1 cellular context compared by ENCODE assay signal in genomic region chr1:109882288-109883245, GRCh38.
TF ChIP-seq lines count a peak whose summit lies in the region.

No MANE protein-coding gene starts in this region.

TF ChIP-seq in H1, 55 proteins besides CTCF, POLR2A, EP300 and RAD21:
- TF ChIP-seq ASH2L (IDR thresholded peaks at IDR 0.05; ENCODE audit: low read length), result no peak
- TF ChIP-seq CHD1 (IDR thresholded peaks at IDR 0.05; ENCODE audit: low read depth, low read length), result no peak
- no peak for TF ChIP-seq KDM5A (IDR thresholded peaks at IDR 0.05; ENCODE audit: low read length)
- no peak for TF ChIP-seq CBX8 (IDR thresholded peaks at IDR 0.05; ENCODE audit: borderline replicate concordance, low read depth, low read length)
- TF ChIP-seq ATF3 (IDR thresholded peaks at IDR 0.05; ENCODE audit: insufficient read depth, low read depth, low read length), result no peak
- no peak for TF ChIP-seq RFX5 (IDR thresholded peaks at IDR 0.05; ENCODE audit: borderline replicate concordance, low read depth, low read length)
- no peak for TF ChIP-seq SUZ12 (IDR thresholded peaks at IDR 0.05; ENCODE audit: low read length)
- no peak for TF ChIP-seq YY1 (IDR thresholded peaks at IDR 0.05; ENCODE audit: low read depth, low read length)
- TF ChIP-seq CHD2 (IDR thresholded peaks at IDR 0.05; ENCODE audit: low read length), result no peak
- no peak for TF ChIP-seq BACH1 (IDR thresholded peaks at IDR 0.05; ENCODE audit: low read length)
- TF ChIP-seq TEAD4 (IDR thresholded peaks at IDR 0.05; ENCODE audit: low read depth, low read length), result no peak
- no peak for TF ChIP-seq NANOG (IDR thresholded peaks at IDR 0.05; ENCODE audit: insufficient read depth, low read depth, low read length, poor library complexity, severe bottlenecking)
- TF ChIP-seq, protein P1, sequence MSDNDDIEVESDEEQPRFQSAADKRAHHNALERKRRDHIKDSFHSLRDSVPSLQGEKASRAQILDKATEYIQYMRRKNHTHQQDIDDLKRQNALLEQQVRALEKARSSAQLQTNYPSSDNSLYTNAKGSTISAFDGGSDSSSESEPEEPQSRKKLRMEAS (IDR thresholded peaks at IDR 0.05), result no peak
- TF ChIP-seq, protein P2, sequence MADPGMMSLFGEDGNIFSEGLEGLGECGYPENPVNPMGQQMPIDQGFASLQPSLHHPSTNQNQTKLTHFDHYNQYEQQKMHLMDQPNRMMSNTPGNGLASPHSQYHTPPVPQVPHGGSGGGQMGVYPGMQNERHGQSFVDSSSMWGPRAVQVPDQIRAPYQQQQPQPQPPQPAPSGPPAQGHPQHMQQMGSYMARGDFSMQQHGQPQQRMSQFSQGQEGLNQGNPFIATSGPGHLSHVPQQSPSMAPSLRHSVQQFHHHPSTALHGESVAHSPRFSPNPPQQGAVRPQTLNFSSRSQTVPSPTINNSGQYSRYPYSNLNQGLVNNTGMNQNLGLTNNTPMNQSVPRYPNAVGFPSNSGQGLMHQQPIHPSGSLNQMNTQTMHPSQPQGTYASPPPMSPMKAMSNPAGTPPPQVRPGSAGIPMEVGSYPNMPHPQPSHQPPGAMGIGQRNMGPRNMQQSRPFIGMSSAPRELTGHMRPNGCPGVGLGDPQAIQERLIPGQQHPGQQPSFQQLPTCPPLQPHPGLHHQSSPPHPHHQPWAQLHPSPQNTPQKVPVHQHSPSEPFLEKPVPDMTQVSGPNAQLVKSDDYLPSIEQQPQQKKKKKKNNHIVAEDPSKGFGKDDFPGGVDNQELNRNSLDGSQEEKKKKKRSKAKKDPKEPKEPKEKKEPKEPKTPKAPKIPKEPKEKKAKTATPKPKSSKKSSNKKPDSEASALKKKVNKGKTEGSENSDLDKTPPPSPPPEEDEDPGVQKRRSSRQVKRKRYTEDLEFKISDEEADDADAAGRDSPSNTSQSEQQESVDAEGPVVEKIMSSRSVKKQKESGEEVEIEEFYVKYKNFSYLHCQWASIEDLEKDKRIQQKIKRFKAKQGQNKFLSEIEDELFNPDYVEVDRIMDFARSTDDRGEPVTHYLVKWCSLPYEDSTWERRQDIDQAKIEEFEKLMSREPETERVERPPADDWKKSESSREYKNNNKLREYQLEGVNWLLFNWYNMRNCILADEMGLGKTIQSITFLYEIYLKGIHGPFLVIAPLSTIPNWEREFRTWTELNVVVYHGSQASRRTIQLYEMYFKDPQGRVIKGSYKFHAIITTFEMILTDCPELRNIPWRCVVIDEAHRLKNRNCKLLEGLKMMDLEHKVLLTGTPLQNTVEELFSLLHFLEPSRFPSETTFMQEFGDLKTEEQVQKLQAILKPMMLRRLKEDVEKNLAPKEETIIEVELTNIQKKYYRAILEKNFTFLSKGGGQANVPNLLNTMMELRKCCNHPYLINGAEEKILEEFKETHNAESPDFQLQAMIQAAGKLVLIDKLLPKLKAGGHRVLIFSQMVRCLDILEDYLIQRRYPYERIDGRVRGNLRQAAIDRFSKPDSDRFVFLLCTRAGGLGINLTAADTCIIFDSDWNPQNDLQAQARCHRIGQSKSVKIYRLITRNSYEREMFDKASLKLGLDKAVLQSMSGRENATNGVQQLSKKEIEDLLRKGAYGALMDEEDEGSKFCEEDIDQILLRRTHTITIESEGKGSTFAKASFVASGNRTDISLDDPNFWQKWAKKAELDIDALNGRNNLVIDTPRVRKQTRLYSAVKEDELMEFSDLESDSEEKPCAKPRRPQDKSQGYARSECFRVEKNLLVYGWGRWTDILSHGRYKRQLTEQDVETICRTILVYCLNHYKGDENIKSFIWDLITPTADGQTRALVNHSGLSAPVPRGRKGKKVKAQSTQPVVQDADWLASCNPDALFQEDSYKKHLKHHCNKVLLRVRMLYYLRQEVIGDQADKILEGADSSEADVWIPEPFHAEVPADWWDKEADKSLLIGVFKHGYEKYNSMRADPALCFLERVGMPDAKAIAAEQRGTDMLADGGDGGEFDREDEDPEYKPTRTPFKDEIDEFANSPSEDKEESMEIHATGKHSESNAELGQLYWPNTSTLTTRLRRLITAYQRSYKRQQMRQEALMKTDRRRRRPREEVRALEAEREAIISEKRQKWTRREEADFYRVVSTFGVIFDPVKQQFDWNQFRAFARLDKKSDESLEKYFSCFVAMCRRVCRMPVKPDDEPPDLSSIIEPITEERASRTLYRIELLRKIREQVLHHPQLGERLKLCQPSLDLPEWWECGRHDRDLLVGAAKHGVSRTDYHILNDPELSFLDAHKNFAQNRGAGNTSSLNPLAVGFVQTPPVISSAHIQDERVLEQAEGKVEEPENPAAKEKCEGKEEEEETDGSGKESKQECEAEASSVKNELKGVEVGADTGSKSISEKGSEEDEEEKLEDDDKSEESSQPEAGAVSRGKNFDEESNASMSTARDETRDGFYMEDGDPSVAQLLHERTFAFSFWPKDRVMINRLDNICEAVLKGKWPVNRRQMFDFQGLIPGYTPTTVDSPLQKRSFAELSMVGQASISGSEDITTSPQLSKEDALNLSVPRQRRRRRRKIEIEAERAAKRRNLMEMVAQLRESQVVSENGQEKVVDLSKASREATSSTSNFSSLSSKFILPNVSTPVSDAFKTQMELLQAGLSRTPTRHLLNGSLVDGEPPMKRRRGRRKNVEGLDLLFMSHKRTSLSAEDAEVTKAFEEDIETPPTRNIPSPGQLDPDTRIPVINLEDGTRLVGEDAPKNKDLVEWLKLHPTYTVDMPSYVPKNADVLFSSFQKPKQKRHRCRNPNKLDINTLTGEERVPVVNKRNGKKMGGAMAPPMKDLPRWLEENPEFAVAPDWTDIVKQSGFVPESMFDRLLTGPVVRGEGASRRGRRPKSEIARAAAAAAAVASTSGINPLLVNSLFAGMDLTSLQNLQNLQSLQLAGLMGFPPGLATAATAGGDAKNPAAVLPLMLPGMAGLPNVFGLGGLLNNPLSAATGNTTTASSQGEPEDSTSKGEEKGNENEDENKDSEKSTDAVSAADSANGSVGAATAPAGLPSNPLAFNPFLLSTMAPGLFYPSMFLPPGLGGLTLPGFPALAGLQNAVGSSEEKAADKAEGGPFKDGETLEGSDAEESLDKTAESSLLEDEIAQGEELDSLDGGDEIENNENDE (IDR thresholded peaks at IDR 0.05; ENCODE audit: insufficient replicate concordance, low read length), result no peak
- TF ChIP-seq HDAC2 (IDR thresholded peaks at IDR 0.05; ENCODE audit: borderline replicate concordance in 1 of 2, low read depth in 2 of 2, low read length in 2 of 2), result no peak
- TF ChIP-seq MAFK (IDR thresholded peaks at IDR 0.05; ENCODE audit: low read depth, low read length), result no peak
- TF ChIP-seq ZNF274 (IDR thresholded peaks at IDR 0.05; ENCODE audit: borderline replicate concordance, extremely low read depth, low read length), result no peak
- no peak for TF ChIP-seq SIN3A (conservative IDR thresholded peaks at IDR 0.05 in 1 of 2, IDR thresholded peaks at IDR 0.05 in 1 of 2; ENCODE audit: low read depth in 1 of 2, low read length in 2 of 2)
- TF ChIP-seq CTBP2 (IDR thresholded peaks at IDR 0.05; ENCODE audit: borderline replicate concordance, insufficient read depth, insufficient read length, low read length), result no peak
